ENCODE assay signal across 16 cellular contexts in genomic region chr13:75783906-75784485, GRCh38.
DNase-seq lines count a peak whose midpoint lies in the region; ATAC-seq, FAIRE-seq and TF ChIP-seq lines count a peak whose summit lies in the region.
"Had no signal": no experiment of that assay in that cellular context is flagged by ENCODE, and none has a peak within 500 bp of the region (broad histone marks: within the 10 kb centered on the region; RNA-seq: fewer than 3 reads in every experiment).

No MANE protein-coding gene starts in this region.

- H3K4me1 ChIP-seq in A549 = peaks cover 69% of the 10 kb centered on the region
- peaks cover 58% of the 10 kb centered on the region for H3K4me1 ChIP-seq in osteoblast (ENCODE audit: insufficient read depth, low read length)

- no peak for TF ChIP-seq CTCF in A549 (IDR thresholded peaks at IDR 0.05)
- TF ChIP-seq CTCF in HFFc6 (IDR thresholded peaks at IDR 0.05) = no peak
- TF ChIP-seq CTCF in osteoblast (IDR thresholded peaks at IDR 0.05; ENCODE audit: extremely low read depth, low read depth, low read length) = no peak
- no peak for TF ChIP-seq CTCF in chondrocyte (IDR thresholded peaks at IDR 0.05)
- no peak for TF ChIP-seq CTCF in lower leg skin (IDR thresholded peaks at IDR 0.05)

- CTCF ChIA-PET in A549 (lab: Yijun Ruan, JAX) = interaction anchor here (1.4 kb wide), 1 partner anchor 17 kb away, joined by 3 read pairs; no protein-coding TSS in a partner anchor

- 0 out of 3 replicates have a peak, but pooled peaks cover 4% of the 10 kb centered on the region for H3K9me3 ChIP-seq in A549
- H3K9me3 ChIP-seq in osteoblast (ENCODE audit: low read depth, low read length) = no peaks in the 10 kb centered on the region
- H3K9me3 ChIP-seq: SJSA1 had no signal

- H3K4me2 ChIP-seq in A549 (peak overlapping the region; percentile 46), osteoblast (ENCODE audit: insufficient read depth, low read length) (no peak overlapping the region)

- TF ChIP-seq POLR2A in A549 (IDR thresholded peaks at IDR 0.05; ENCODE audit: low read length) (no peak), lower leg skin (IDR thresholded peaks at IDR 0.05) (no peak)

- H3K27me3 ChIP-seq in osteoblast (ENCODE audit: insufficient read depth, low read length) = no peaks in the 10 kb centered on the region
- H3K27me3 ChIP-seq: MG63, SJSA1 had no signal

- peak overlapping the region; percentile 51; the same call in 1 of the 2 replicates for H3K27ac Mint-ChIP-seq in HFFc6
- no peak overlapping the region for H3K27ac Mint-ChIP-seq in chondrocyte (ENCODE audit: unreplicated experiment)

- TF ChIP-seq EP300 in A549 (IDR thresholded peaks at IDR 0.05) = no peak

- peaks cover 39% of the 10 kb centered on the region for H3K36me3 ChIP-seq in osteoblast (ENCODE audit: insufficient read depth, low read length)

- H3K4me1 Mint-ChIP-seq in HFFc6 (ENCODE audit: low read depth) (peaks cover 16% of the 10 kb centered on the region), chondrocyte (ENCODE audit: low read depth) (peaks cover 30% of the 10 kb centered on the region)

- intact Hi-C loops in lower leg skin (cut with DNase I; ENCODE audit: low total_unique reads) = no loop called here

- no peak for TF ChIP-seq RAD21 in A549 (conservative IDR thresholded peaks at IDR 0.05 in 1 of 2, IDR thresholded peaks at IDR 0.05 in 1 of 2)

- peaks cover 77% of the 10 kb centered on the region for H4K20me1 ChIP-seq in osteoblast (ENCODE audit: insufficient read depth, low read length)

- POLR2A ChIA-PET in A549 (lab: Yijun Ruan, JAX) = no interaction called here

- H3K79me2 ChIP-seq in osteoblast (ENCODE audit: insufficient read depth, low read length) = peaks cover 90% of the 10 kb centered on the region

- ATAC-seq in A549 = peak in 1 of 2 experiments; percentile 53; a peak in 3 of 6 replicates

- H3K4me3 ChIP-seq in A549 = no peak overlapping the region
- no peak overlapping the region for H3K4me3 ChIP-seq in osteoblast (ENCODE audit: insufficient read depth, low read length)
- H3K4me3 ChIP-seq in lower leg skin (ENCODE audit: low read depth, poor library complexity, severe bottlenecking) = no peak overlapping the region
- H3K4me3 ChIP-seq: MG63, SJSA1 had no signal

- peaks cover 33% of the 10 kb centered on the region for H3K27me3 Mint-ChIP-seq in HFFc6 (ENCODE audit: insufficient read depth)
- no peaks in the 10 kb centered on the region for H3K27me3 Mint-ChIP-seq in chondrocyte (ENCODE audit: low read depth)

- H3K4me3 Mint-ChIP-seq in HFFc6 (peak overlapping the region; percentile 27; the same call in 1 of the 2 replicates), chondrocyte (ENCODE audit: unreplicated experiment) (no peak overlapping the region)

- 13% methylated on average over 4 of the region's 4 CpGs for WGBS in A549 (ENCODE audit: missing lambda C conversion rate)
- WGBS in lower leg skin, 2 donors = 66 to 71% methylated on average over 4 of the region's 4 CpGs

- H2AFZ ChIP-seq in osteoblast (ENCODE audit: low read length) = no peak overlapping the region

- FAIRE-seq in A549 (lab: Jason Lieb, UNC) = no peak

- peak overlapping the region; percentile 41 to 63 for H3K27ac ChIP-seq in A549
- H3K27ac ChIP-seq in osteoblast (ENCODE audit: low read depth, low read length) = peak overlapping the region; percentile 11
- H3K27ac ChIP-seq: SJSA1 had no signal

- peaks cover 53% of the 10 kb centered on the region for H3K36me3 Mint-ChIP-seq in HFFc6 (ENCODE audit: low read depth)
- peaks cover 10% of the 10 kb centered on the region for H3K36me3 Mint-ChIP-seq in chondrocyte (ENCODE audit: low read depth)

- DNase-seq in A549 (ENCODE audit: low read depth in 1 of 2, low spot score in 1 of 2) (peak in 1 of 2 experiments; percentile 30), HFFc6 (no peak), amniotic epithelial cell (ENCODE audit: low read depth) (peak; percentile 27), osteoblast (ENCODE audit: insufficient read length, low spot score, missing footprints) (no peak), chondrocyte (ENCODE audit: low spot score) (no peak), lower leg skin (ENCODE audit: low spot score in 2 of 2) (no peak), activated gamma-delta T cell (lab: John Stamatoyannopoulos, UW) (no peak)
- DNase-seq: C1 segment of cervical spinal cord, DMS79 treated with DMSO at 0.1 percent for 48 hours, MG63, NCI-H1048, NCI-H1436, NCI-H1930, NCI-H345, NCI-H524 treated with DMSO at 0.1 percent for 48 hours had no signal

- peaks cover 26% of the 10 kb centered on the region for H3K9me3 Mint-ChIP-seq in HFFc6
- peaks cover 14% of the 10 kb centered on the region for H3K9me3 Mint-ChIP-seq in chondrocyte (ENCODE audit: low read depth)

TF ChIP-seq in A549, 52 proteins besides CTCF, POLR2A, EP300 and RAD21:
- TF ChIP-seq JUN (IDR thresholded peaks at IDR 0.05) = no peak
- no peak for TF ChIP-seq TFCP2L1 (CRISPR knock-in tag; IDR thresholded peaks at IDR 0.05)
- no peak for TF ChIP-seq BCL3 (IDR thresholded peaks at IDR 0.05)
- TF ChIP-seq, protein P1, sequence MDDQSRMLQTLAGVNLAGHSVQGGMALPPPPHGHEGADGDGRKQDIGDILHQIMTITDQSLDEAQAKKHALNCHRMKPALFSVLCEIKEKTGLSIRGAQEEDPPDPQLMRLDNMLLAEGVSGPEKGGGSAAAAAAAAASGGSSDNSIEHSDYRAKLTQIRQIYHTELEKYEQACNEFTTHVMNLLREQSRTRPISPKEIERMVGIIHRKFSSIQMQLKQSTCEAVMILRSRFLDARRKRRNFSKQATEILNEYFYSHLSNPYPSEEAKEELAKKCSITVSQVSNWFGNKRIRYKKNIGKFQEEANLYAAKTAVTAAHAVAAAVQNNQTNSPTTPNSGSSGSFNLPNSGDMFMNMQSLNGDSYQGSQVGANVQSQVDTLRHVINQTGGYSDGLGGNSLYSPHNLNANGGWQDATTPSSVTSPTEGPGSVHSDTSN (IDR thresholded peaks at IDR 0.05) = no peak
- TF ChIP-seq ZSCAN20 (CRISPR knock-in tag; IDR thresholded peaks at IDR 0.05) = no peak
- no peak for TF ChIP-seq MAFK (IDR thresholded peaks at IDR 0.05; ENCODE audit: partially characterized antibody)
- TF ChIP-seq HOXA7 (CRISPR knock-in tag; IDR thresholded peaks at IDR 0.05) = no peak
- no peak for TF ChIP-seq ZC3H11A (IDR thresholded peaks at IDR 0.05)
- TF ChIP-seq FOSL2 (IDR thresholded peaks at IDR 0.05) = no peak
- TF ChIP-seq FOSL2 (CRISPR knock-in tag; IDR thresholded peaks at IDR 0.05) = no peak
- TF ChIP-seq HOXB13 (CRISPR knock-in tag; IDR thresholded peaks at IDR 0.05; ENCODE audit: low read depth) = no peak
- no peak for TF ChIP-seq SREBF2 (IDR thresholded peaks at IDR 0.05)
- no peak for TF ChIP-seq POLR2AphosphoS2 (conservative IDR thresholded peaks at IDR 0.05; ENCODE audit: low read length)
- no peak for TF ChIP-seq ESRRA (IDR thresholded peaks at IDR 0.05; ENCODE audit: borderline replicate concordance, low read length)
- TF ChIP-seq MYC (IDR thresholded peaks at IDR 0.05; ENCODE audit: borderline replicate concordance, low read length) = no peak
- no peak for TF ChIP-seq HEYL (CRISPR knock-in tag; IDR thresholded peaks at IDR 0.05)
- TF ChIP-seq TP53 (CRISPR knock-in tag; IDR thresholded peaks at IDR 0.05) = no peak
